Comparison of ENCODE assay signal across 8 cellular contexts in genomic region chr9:107425110-107426025, GRCh38.
A peak's percentile ranks its signal among the peaks of the same experiment; 100 is the strongest.
DNase-seq lines count a peak whose midpoint lies in the region; ATAC-seq and TF ChIP-seq lines count a peak whose summit lies in the region.

No MANE protein-coding gene starts in this region.

- H3K27ac ChIP-seq in heart left ventricle (peak overlapping the region in 6 of 12 donors; percentile 12 to 66 (median 53)), aorta (ENCODE audit: low read depth in 1 of 2, low read length in 2 of 2) (no peak overlapping the region)

- peak overlapping the region in 10 of 12 donors; percentile 7 to 47 (median 36) for H3K4me3 ChIP-seq in heart left ventricle
- no peak overlapping the region for H3K4me3 ChIP-seq in aorta (ENCODE audit: low read length in 2 of 2)

- peak overlapping the region; percentile 25 for H3K4me3 Mint-ChIP-seq in activated naive CD8-positive, alpha-beta T cell treated with anti-CD3 and anti-CD28 coated beads for 36 hours

- ATAC-seq in GM18511 (IDR thresholded peaks at IDR 0.05; ENCODE audit: unreplicated experiment) (peak; percentile 87), HG02943 (IDR thresholded peaks at IDR 0.05; ENCODE audit: low read depth, unreplicated experiment) (peak; percentile 91), heart left ventricle (peak; percentile 76 to 94 (median 81)), aorta (ENCODE audit: low FRiP score) (peak; percentile 94)

- DNase-seq in RPMI8226 = peak; percentile 66
- peak; percentile 63 for DNase-seq in activated naive CD8-positive, alpha-beta T cell treated with anti-CD3 and anti-CD28 coated beads for 36 hours
- peak; percentile 70 to 85 (median 75) for DNase-seq in heart left ventricle
- peak; percentile 95 for DNase-seq in posterior vena cava (ENCODE audit: low spot score)
- DNase-seq in aorta = peak; percentile 88 to 95
- DNase-seq in NCI-H128 (lab: John Stamatoyannopoulos, UW; ENCODE audit: unreplicated experiment) = no peak

- no peaks in the 10 kb centered on the region for H3K36me3 Mint-ChIP-seq in activated naive CD8-positive, alpha-beta T cell treated with anti-CD3 and anti-CD28 coated beads for 36 hours

- H3K27me3 Mint-ChIP-seq in activated naive CD8-positive, alpha-beta T cell treated with anti-CD3 and anti-CD28 coated beads for 36 hours = peaks cover 25% of the 10 kb centered on the region

- H3K27me3 ChIP-seq in heart left ventricle (no peaks in the 10 kb centered on the region), aorta (ENCODE audit: control insufficient read depth in 1 of 2, insufficient read depth in 2 of 2, low read length in 1 of 2) (no peaks in the 10 kb centered on the region)

- H3K9me3 Mint-ChIP-seq in activated naive CD8-positive, alpha-beta T cell treated with anti-CD3 and anti-CD28 coated beads for 36 hours = no peaks in the 10 kb centered on the region

- intact Hi-C loops in heart left ventricle (cut with DNase I) (no loop called here), posterior vena cava (cut with DNase I) (no loop called here), aorta (cut with DNase I) (no loop called here)

- no peaks in the 10 kb centered on the region for H3K9me3 ChIP-seq in heart left ventricle
- no peaks in the 10 kb centered on the region for H3K9me3 ChIP-seq in aorta (ENCODE audit: control insufficient read depth, low read length)

- peaks cover 0 to 24% (median 8%) of the 10 kb centered on the region in 12 donors for H3K4me1 ChIP-seq in heart left ventricle
- H3K4me1 ChIP-seq in aorta (ENCODE audit: control insufficient read depth in 1 of 2, insufficient read depth in 2 of 2, low read length in 2 of 2) = no peaks in the 10 kb centered on the region

- 30 to 33% (median 31%) methylated on average over 43 to 46 of the region's 46 CpGs for WGBS in heart left ventricle, 4 donors
- WGBS in aorta, 2 donors = 29 to 31% methylated on average over 46 of the region's 46 CpGs

- H3K36me3 ChIP-seq in heart left ventricle (no peaks in the 10 kb centered on the region), aorta (ENCODE audit: control insufficient read depth in 1 of 2, insufficient read depth in 2 of 2, low read length in 1 of 2) (no peaks in the 10 kb centered on the region)

- peaks cover 7% of the 10 kb centered on the region for H3K4me1 Mint-ChIP-seq in activated naive CD8-positive, alpha-beta T cell treated with anti-CD3 and anti-CD28 coated beads for 36 hours

- H3K27ac Mint-ChIP-seq in activated naive CD8-positive, alpha-beta T cell treated with anti-CD3 and anti-CD28 coated beads for 36 hours = no peak overlapping the region

- no peak for TF ChIP-seq POLR2A in heart left ventricle (IDR thresholded peaks at IDR 0.05)

- TF ChIP-seq CTCF in heart left ventricle (IDR thresholded peaks at IDR 0.05) = peak; percentile 92 to 98 (median 94)

Comparison
In these comparisons a context has a peak if more than half of its experiments do, and no peak if none do; other contexts are left out.
1. H3K4me3 ChIP-seq: peak in heart left ventricle (10 of 12); none in aorta (0 of 2).
2. Peak in every context shown above with its lines, with median percentiles within 50 percentile points of each other: ATAC-seq.